In genomic region chr6:47149070-47149469, GRCh38 we compare ENCODE assay signal across 27 cellular contexts.
"Had no signal": no experiment of that assay in that cellular context is flagged by ENCODE, and none has a peak within 500 bp of the region (broad histone marks: within the 10 kb centered on the region; RNA-seq: fewer than 3 reads in every experiment).

No MANE protein-coding gene starts in this region.

- DNase-seq: heart right ventricle; hippocampal formation; kidney glomerular epithelial cell; left cardiac atrium; left lung; lower lobe of right lung; mammary epithelial cell; mesenchymal stem cell; naive thymus-derived CD4-positive, alpha-beta T cell; ovary; stimulated activated CD4-positive, alpha-beta T cell treated with anti-CD3 and anti-CD28 coated beads, Interleukin-12 subunit alpha, Interleukin-12 subunit beta, amount 100 ng/mL, for 4 hours; stimulated activated CD4-positive, alpha-beta T cell treated with anti-CD3 and anti-CD28 coated beads, Interleukin-15, amount 100 ng/mL, for 24 hours; stimulated activated CD4-positive, alpha-beta T cell treated with anti-CD3 and anti-CD28 coated beads, Interleukin-2, amount 100 ng/mL, for 24 hours; stimulated activated CD4-positive, alpha-beta T cell treated with anti-CD3 and anti-CD28 coated beads, Interleukin-4, amount 100 ng/mL, for 1 hour; stimulated activated naive B cell treated with anti-CD40 and anti-IgM and Interleukin-4, amounts not matched to agents 10 μg/mL and 1 μg/mL and 100 μg/mL, for 72 hours; stimulated activated naive CD8-positive, alpha-beta T cell treated with anti-CD3 and anti-CD28 coated beads, Interleukin-15, Interleukin-2, amounts not matched to agents 100 U/mL and 50 U/mL, for 24 hours; stomach; testis; thyroid gland; transverse colon; upper lobe of right lung had no signal

- H3K9me3 ChIP-seq: left lung, lower lobe of right lung, ovary, right atrium auricular region, stomach, testis, thyroid gland, transverse colon, upper lobe of right lung had no signal

- H3K36me3 ChIP-seq: heart right ventricle, left lung, lower lobe of right lung, ovary, right atrium auricular region, stomach, thyroid gland, transverse colon, upper lobe of right lung had no signal

- H3K4me3 ChIP-seq: heart right ventricle, left lung, lower lobe of right lung, ovary, right atrium auricular region, skin epidermis, stomach, testis, thyroid gland, transverse colon, upper lobe of right lung had no signal

- H3K27ac ChIP-seq: heart right ventricle, left lung, lower lobe of right lung, ovary, right atrium auricular region, skin epidermis, testis, thyroid gland, transverse colon, upper lobe of right lung had no signal

- FAIRE-seq: keratinocyte, urothelium cell line had no signal

- ATAC-seq: heart right ventricle; left cardiac atrium; left lung; lower lobe of right lung; naive thymus-derived CD4-positive, alpha-beta T cell; natural killer cell treated with Interleukin-12 subunit alpha and Interleukin-12 subunit beta and Interleukin-15 and Interleukin-18, amount 100 ng/mL, for 72 hours; sciatic nerve; stimulated activated naive B cell treated with anti-CD40 and anti-IgM and Interleukin-4, amounts not matched to agents 10 μg/mL and 1 μg/mL and 100 μg/mL, for 72 hours; stimulated activated naive CD8-positive, alpha-beta T cell treated with anti-CD3 and anti-CD28 coated beads, Interleukin-15, Interleukin-2, amounts not matched to agents 100 U/mL and 50 U/mL, for 24 hours; upper lobe of right lung had no signal

- H3K4me1 ChIP-seq: testis had no signal

- H3K27me3 ChIP-seq: left lung, ovary, right atrium auricular region, stomach, testis, thyroid gland, transverse colon, upper lobe of right lung had no signal
